24 cellular contexts compared by ENCODE assay signal in the genomic region with DNA sequence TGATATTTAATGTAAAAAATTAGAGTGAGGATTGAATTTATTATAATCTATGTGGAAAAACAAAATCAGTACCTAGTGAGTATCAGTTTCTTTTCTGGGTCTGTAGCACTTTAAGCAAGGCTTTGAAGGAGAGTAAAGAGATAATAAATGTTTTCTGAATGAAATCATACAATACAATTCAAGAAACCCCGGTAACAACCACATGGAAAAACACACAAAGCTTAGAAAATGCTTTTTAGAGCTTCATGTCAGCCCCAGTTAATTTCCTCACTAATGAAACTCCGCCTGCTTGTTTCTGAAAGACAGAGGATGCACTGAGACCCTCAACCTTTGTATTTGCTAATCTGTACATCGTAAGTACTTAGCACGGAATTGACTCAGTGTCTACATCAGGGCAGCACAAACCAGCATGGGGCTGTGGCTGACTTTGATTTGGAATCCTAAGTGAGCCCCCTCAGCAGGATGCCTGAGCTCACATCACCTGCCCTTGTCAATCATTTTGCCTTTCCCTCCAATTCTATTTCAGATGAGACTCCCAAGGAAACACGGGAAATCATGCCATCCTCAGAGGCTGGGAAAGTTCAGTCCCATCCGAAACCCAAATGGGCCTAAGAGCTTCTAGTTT.
DNase-seq lines count a peak whose midpoint lies in the region; ATAC-seq and TF ChIP-seq lines count a peak whose summit lies in the region.
"Had no signal": no experiment of that assay in that cellular context is flagged by ENCODE, and none has a peak within 500 bp of the region (broad histone marks: within the 10 kb centered on the region; RNA-seq: fewer than 3 reads in every experiment).

No MANE protein-coding gene starts in this region.

- CTCF ChIA-PET in SK-N-SH (lab: Yijun Ruan, JAX): interaction anchor here (1.0 kb wide), 1 partner anchor 11 kb away, joined by 3 read pairs; no protein-coding TSS in a partner anchor
- CTCF ChIA-PET in A673 (lab: Charles Lee): no interaction called here

- no peak for TF ChIP-seq CTCF in SK-N-SH (IDR thresholded peaks at IDR 0.05)
- no peak for TF ChIP-seq CTCF in fibroblast of the aortic adventitia (IDR thresholded peaks at IDR 0.05; ENCODE audit: insufficient read depth, low read length)
- TF ChIP-seq CTCF in esophagus muscularis mucosa (IDR thresholded peaks at IDR 0.05): no peak
- TF ChIP-seq CTCF in A673 (conservative IDR thresholded peaks at IDR 0.05; ENCODE audit: low read depth, low read length): no peak
- TF ChIP-seq CTCF in adrenal gland (IDR thresholded peaks at IDR 0.05): no peak

- no peaks in the 10 kb centered on the region for H3K9me2 ChIP-seq in SK-N-SH

- DNase-seq in SK-N-SH (no peak), NCI-H748 treated with DMSO at 0.1 percent for 48 hours (lab: John Stamatoyannopoulos, UW) (peak; percentile 79), fibroblast of the aortic adventitia (ENCODE audit: low read depth) (peak; percentile 29), esophagus muscularis mucosa (ENCODE audit: extremely low spot score) (no peak), A673 (ENCODE audit: low spot score) (no peak), adrenal gland (no peak)
- DNase-seq: activated B cell treated with CpG ODN at 0.5 μM for 24 hours; activated CD8-positive, alpha-beta T cell treated with anti-CD3 and anti-CD28 coated beads for 36 hours; activated naive CD4-positive, alpha-beta T cell; activated T-cell treated with anti-CD3 and anti-CD28 coated beads, Interleukin-2, amount 50 U/mL, for 1 hour; C1 segment of cervical spinal cord; gastrocnemius medialis; H9; left cardiac atrium; mucosa of descending colon; nucleus accumbens; stimulated activated CD4-positive, alpha-beta T cell treated with anti-CD3 and anti-CD28 coated beads, Interleukin-15, amount 100 ng/mL, for 24 hours; T-helper 9 cell; testis had no signal

- H3K27ac ChIP-seq in SK-N-SH (ENCODE audit: low read depth in 2 of 2, low read length in 1 of 2) (no peak overlapping the region), esophagus muscularis mucosa (replicated peaks in 1 of 4) (no peak overlapping the region), A673 (ENCODE audit: low read depth, low read length, poor library complexity, severe bottlenecking) (no peak overlapping the region), adrenal gland (no peak overlapping the region)
- H3K27ac ChIP-seq: A549, gastrocnemius medialis, right atrium auricular region, testis had no signal

- intact Hi-C loops in esophagus muscularis mucosa (cut with DNase I): no loop called here
- intact Hi-C loops in A673 (cut with micrococcal nuclease; ENCODE audit: unreplicated experiment): no loop called here
- intact Hi-C loops in adrenal gland (cut with DNase I): no loop called here

- no peak; the same call in 2 of the 3 replicates for ATAC-seq in SK-N-SH treated with all-trans-retinoic acid at 6 μM for 48 hours
- ATAC-seq: A549; activated CD8-positive, alpha-beta T cell treated with anti-CD3 and anti-CD28 coated beads for 36 hours; gastrocnemius medialis; left cardiac atrium; mucosa of descending colon; stimulated activated memory B cell treated with anti-CD40 and anti-IgM and Interleukin-4, amounts not matched to agents 10 μg/mL and 1 μg/mL and 100 μg/mL, for 72 hours had no signal

- no peak for TF ChIP-seq RAD21 in SK-N-SH (IDR thresholded peaks at IDR 0.05; ENCODE audit: low read length)

- no TSS peak for BruUV-seq in A673 (replicated peaks; lab: Mats Ljungman, UMichigan)

- H3F3A ChIP-seq in SK-N-SH (replicated peaks; ENCODE audit: insufficient read depth): no peaks in the 10 kb centered on the region

- H3K4me1 ChIP-seq in SK-N-SH (ENCODE audit: control insufficient read depth in 1 of 2, insufficient read depth in 2 of 2, low read depth in 1 of 2, low read length in 1 of 2) (no peaks in the 10 kb centered on the region), skeletal muscle satellite cell (ENCODE audit: control insufficient read depth, insufficient read depth, low read length) (peaks cover 10% of the 10 kb centered on the region), esophagus muscularis mucosa (no peaks in the 10 kb centered on the region), A673 (ENCODE audit: insufficient read depth, low read length, poor library complexity, severe bottlenecking) (no peaks in the 10 kb centered on the region), adrenal gland (replicated peaks in 1 of 2) (no peaks in the 10 kb centered on the region)
- H3K4me1 ChIP-seq: A549, testis had no signal

- POLR2A ChIA-PET in SK-N-SH (lab: Yijun Ruan, JAX): no interaction called here
- POLR2A ChIA-PET in A673 (lab: Charles Lee; ENCODE audit: low non-redundant PET): no interaction called here

- H3K4me2 ChIP-seq in SK-N-SH (no peak overlapping the region), skeletal muscle satellite cell (ENCODE audit: low read length) (peak overlapping the region; percentile 43)
- H3K4me2 ChIP-seq: A549 had no signal

- no peak overlapping the region for H3K9ac ChIP-seq in SK-N-SH
- peak overlapping the region; percentile 40 for H3K9ac ChIP-seq in skeletal muscle satellite cell (ENCODE audit: low read depth, low read length)

- H3K4me3 ChIP-seq in SK-N-SH (ENCODE audit: low read depth in 2 of 2, low read length in 1 of 2): no peak overlapping the region
- H3K4me3 ChIP-seq in fibroblast of the aortic adventitia (ENCODE audit: low read depth, low read length): no peak overlapping the region
- no peak overlapping the region for H3K4me3 ChIP-seq in skeletal muscle satellite cell (ENCODE audit: low read length)
- no peak overlapping the region for H3K4me3 ChIP-seq in esophagus muscularis mucosa
- no peak overlapping the region for H3K4me3 ChIP-seq in A673 (ENCODE audit: low read depth, low read length, poor library complexity, severe bottlenecking)
- H3K4me3 ChIP-seq in adrenal gland: no peak overlapping the region
- H3K4me3 ChIP-seq: A549, gastrocnemius medialis, mucosa of descending colon, right atrium auricular region, testis had no signal

- H4K20me1 ChIP-seq in SK-N-SH (ENCODE audit: insufficient read depth): no peaks in the 10 kb centered on the region

- TF ChIP-seq EP300 in SK-N-SH (IDR thresholded peaks at IDR 0.05; ENCODE audit: borderline replicate concordance in 1 of 2, low read depth in 1 of 2, low read length in 1 of 2) (no peak), esophagus muscularis mucosa (IDR thresholded peaks at IDR 0.05) (no peak)

- H3K27me3 ChIP-seq in SK-N-SH (ENCODE audit: insufficient read depth) (no peaks in the 10 kb centered on the region), skeletal muscle satellite cell (ENCODE audit: control insufficient read depth, insufficient read depth, low read length) (no peaks in the 10 kb centered on the region), esophagus muscularis mucosa (no peaks in the 10 kb centered on the region), A673 (replicated peaks; ENCODE audit: insufficient read depth, low read depth, low read length, poor library complexity) (no peaks in the 10 kb centered on the region), adrenal gland (no peaks in the 10 kb centered on the region)
- H3K27me3 ChIP-seq: gastrocnemius medialis, right atrium auricular region, testis had no signal

- no peaks in the 10 kb centered on the region for H3K79me2 ChIP-seq in SK-N-SH (ENCODE audit: insufficient read depth)

- H3K36me3 ChIP-seq in SK-N-SH (replicated peaks in 1 of 2; ENCODE audit: control insufficient read depth in 1 of 2, insufficient read depth in 2 of 2, low read length in 1 of 2) (no peaks in the 10 kb centered on the region), skeletal muscle satellite cell (ENCODE audit: insufficient read depth, low read length) (no peaks in the 10 kb centered on the region), esophagus muscularis mucosa (no peaks in the 10 kb centered on the region), A673 (ENCODE audit: insufficient read depth, low read length, poor library complexity, severe bottlenecking) (no peaks in the 10 kb centered on the region), adrenal gland (replicated peaks in 1 of 2) (no peaks in the 10 kb centered on the region)
- H3K36me3 ChIP-seq: gastrocnemius medialis, right atrium auricular region had no signal

- WGBS in SK-N-SH (ENCODE audit: low lambda C conversion rate): 84% methylated on average over 6 of the region's 6 CpGs
- WGBS in esophagus muscularis mucosa: 73% methylated on average over 6 of the region's 6 CpGs
- WGBS in adrenal gland, 4 donors: 82 to 84% (median 83%) methylated on average over 6 of the region's 6 CpGs

- 0 out of 2 replicates have a peak overlapping the region, but pooled peaks have one; percentile 51 for H2AFZ ChIP-seq in SK-N-SH (ENCODE audit: low read depth)

- TF ChIP-seq POLR2A in esophagus muscularis mucosa (IDR thresholded peaks at IDR 0.05; ENCODE audit: low read depth) (no peak), adrenal gland (IDR thresholded peaks at IDR 0.05) (no peak)

- H3K9me3 ChIP-seq in SK-N-SH (no peaks in the 10 kb centered on the region), skeletal muscle satellite cell (replicated peaks; ENCODE audit: low read length) (no peaks in the 10 kb centered on the region), esophagus muscularis mucosa (no peaks in the 10 kb centered on the region), A673 (ENCODE audit: low read depth, low read length, poor library complexity, severe bottlenecking) (no peaks in the 10 kb centered on the region), adrenal gland (replicated peaks in 1 of 3) (no peaks in the 10 kb centered on the region)
- H3K9me3 ChIP-seq: A549, gastrocnemius medialis, mucosa of descending colon, right atrium auricular region, testis had no signal

TF ChIP-seq in SK-N-SH, 30 proteins besides CTCF, POLR2A, EP300 and RAD21 (continues in another document):
- no peak for TF ChIP-seq JUND (IDR thresholded peaks at IDR 0.05)
- TF ChIP-seq NFIC (IDR thresholded peaks at IDR 0.05; ENCODE audit: borderline replicate concordance): no peak
- no peak for TF ChIP-seq FOSL2 (IDR thresholded peaks at IDR 0.05; ENCODE audit: borderline replicate concordance, low read depth)
- no peak for TF ChIP-seq NRF1 (IDR thresholded peaks at IDR 0.05; ENCODE audit: low read depth, low read length)
- no peak for TF ChIP-seq FOXJ3 (CRISPR knock-in tag; IDR thresholded peaks at IDR 0.05)
- TF ChIP-seq SMC3 (IDR thresholded peaks at IDR 0.05; ENCODE audit: low read depth, low read length): no peak
- no peak for TF ChIP-seq YY1 (IDR thresholded peaks at IDR 0.05; ENCODE audit: low read depth)
- TF ChIP-seq RFX5 (IDR thresholded peaks at IDR 0.05; ENCODE audit: low read length): no peak

Comparison
In these comparisons a context has a peak if more than half of its experiments do, and no peak if none do; other contexts are left out.
1. DNase-seq: peak in NCI-H748 treated with DMSO at 0.1 percent for 48 hours (single experiment) and fibroblast of the aortic adventitia (single experiment); none in SK-N-SH (single experiment), esophagus muscularis mucosa (single experiment), A673 (single experiment) and adrenal gland (0 of 7).